In the genomic region with DNA sequence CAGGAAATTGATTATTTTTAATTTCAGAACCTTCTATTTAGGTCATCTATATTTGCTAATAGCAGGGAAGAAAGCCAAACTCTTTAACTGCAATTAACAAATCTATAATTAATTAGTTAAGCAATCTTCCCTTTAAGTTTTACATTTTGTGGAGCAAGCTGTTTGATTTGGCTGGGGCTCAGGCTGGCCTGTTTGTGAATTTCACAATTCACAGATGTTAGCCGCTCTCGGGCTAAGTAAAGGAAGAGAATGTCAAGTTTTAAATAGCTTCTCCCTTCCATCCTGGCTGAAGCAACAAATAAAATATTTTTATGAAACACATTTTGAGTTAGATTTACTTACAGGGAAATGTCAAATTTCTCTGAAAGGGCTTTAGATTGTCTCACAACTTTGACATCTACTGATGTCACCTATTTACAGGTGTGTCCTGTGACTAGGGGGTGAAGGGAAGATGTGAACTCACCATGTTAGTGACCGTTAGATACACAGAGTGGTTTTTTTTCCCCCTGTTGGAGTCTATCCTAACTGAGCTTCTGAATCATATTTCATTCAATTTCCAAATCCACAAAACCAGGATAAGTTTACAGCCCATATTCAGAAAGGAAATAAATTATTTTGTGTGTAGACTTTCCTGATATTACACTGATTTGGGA, we compare ENCODE assay signal across 12 cellular contexts. TPM values are rescaled to one million over a fixed set of nuclear protein-coding genes. Genes with fewer than 3 reads are reported as not detected.
DNase-seq lines count a peak whose midpoint lies in the region; ATAC-seq and TF ChIP-seq lines count a peak whose summit lies in the region.
"Had no signal": no experiment of that assay in that cellular context is flagged by ENCODE, and none has a peak within 500 bp of the region (broad histone marks: within the 10 kb centered on the region; RNA-seq: fewer than 3 reads in every experiment).

No MANE protein-coding gene starts in this region.

- TF ChIP-seq CTCF in SU-DHL-6 (IDR thresholded peaks at IDR 0.05; ENCODE audit: insufficient read depth, low read length, poor library complexity, severe bottlenecking) (no peak), left ventricle myocardium inferior (IDR thresholded peaks at IDR 0.05; ENCODE audit: borderline replicate concordance) (no peak), testis (IDR thresholded peaks at IDR 0.05) (no peak)

- peak overlapping the region; percentile 58 for H3K4me2 ChIP-seq in SU-DHL-6 (ENCODE audit: low read depth, low read length, poor library complexity, severe bottlenecking)

- peaks cover 10% of the 10 kb centered on the region; the same call in 1 of the 2 replicates for H3K79me2 ChIP-seq in SU-DHL-6 (ENCODE audit: insufficient read depth, low read length)

- H3K27me3 ChIP-seq in SU-DHL-6 (ENCODE audit: low read length) (no peaks in the 10 kb centered on the region), left ventricle myocardium inferior (ENCODE audit: low read depth) (no peaks in the 10 kb centered on the region), testis (no peaks in the 10 kb centered on the region)

- no peaks in the 10 kb centered on the region for H3K9me3 ChIP-seq in SU-DHL-6 (ENCODE audit: insufficient read depth, low read length)
- H3K9me3 ChIP-seq in left ventricle myocardium inferior (replicated peaks), result no peaks in the 10 kb centered on the region
- no peaks in the 10 kb centered on the region for H3K9me3 ChIP-seq in testis

- H3K4me3 ChIP-seq in SU-DHL-6 (ENCODE audit: insufficient read depth, low read length, poor library complexity, severe bottlenecking) (no peak overlapping the region), left ventricle myocardium inferior (peak overlapping the region; percentile 56), testis (no peak overlapping the region)

- peak; percentile 64 for ATAC-seq in Right ventricle myocardium inferior
- no peak for ATAC-seq in GM21529 (IDR thresholded peaks at IDR 0.05; ENCODE audit: unreplicated experiment)
- ATAC-seq in GM21360 (IDR thresholded peaks at IDR 0.05; ENCODE audit: unreplicated experiment), result no peak
- no peak for ATAC-seq in GM18861 (IDR thresholded peaks at IDR 0.05; ENCODE audit: unreplicated experiment)

- H3K36me3 ChIP-seq in SU-DHL-6 (ENCODE audit: low read length), result no peaks in the 10 kb centered on the region
- no peaks in the 10 kb centered on the region for H3K36me3 ChIP-seq in left ventricle myocardium inferior
- H3K36me3 ChIP-seq in testis (ENCODE audit: low read depth, missing control alignments), result no peaks in the 10 kb centered on the region

- H2AFZ ChIP-seq in SU-DHL-6 (ENCODE audit: low read depth, low read length, severe bottlenecking), result no peak overlapping the region

- no peak overlapping the region; the same call in 1 of the 2 replicates for H3K27ac ChIP-seq in SU-DHL-6 (ENCODE audit: low read depth, low read length)
- peak overlapping the region; percentile 59 for H3K27ac ChIP-seq in left ventricle myocardium inferior (replicated peaks)
- peak overlapping the region in 1 of 2 donors; percentile 12 for H3K27ac ChIP-seq in testis
- H3K27ac ChIP-seq: epithelial cell of prostate had no signal

- H4K20me1 ChIP-seq in SU-DHL-6 (ENCODE audit: low read depth, low read length), result no peaks in the 10 kb centered on the region

- WGBS in testis, 2 donors, result 45 to 57% methylated on average over 3 of the region's 3 CpGs

- DNase-seq in Right ventricle myocardium inferior (ENCODE audit: missing footprints) (peak; percentile 65), cardiac septum (ENCODE audit: low spot score) (no peak), left ventricle myocardium inferior (peak; percentile 25), testis (peak; percentile 24)
- DNase-seq: NCI-H524 treated with DMSO at 0.1 percent for 48 hours, occipital lobe had no signal

- H3K9ac ChIP-seq in SU-DHL-6 (ENCODE audit: low read length), result no peak overlapping the region

- H3K4me1 ChIP-seq in left ventricle myocardium inferior (peaks cover 22% of the 10 kb centered on the region), testis (no peaks in the 10 kb centered on the region)

- no peak for TF ChIP-seq POLR2A in testis (IDR thresholded peaks at IDR 0.05)

- H3F3A ChIP-seq in SU-DHL-6 (ENCODE audit: insufficient read depth), result no peaks in the 10 kb centered on the region

- H3K9me2 ChIP-seq in SU-DHL-6 (replicated peaks; ENCODE audit: insufficient read depth, low read length), result no peaks in the 10 kb centered on the region

- intact Hi-C loops in Right ventricle myocardium inferior (cut with DNase I) (no loop called here), cardiac septum (cut with DNase I) (no loop called here), left ventricle myocardium inferior (cut with micrococcal nuclease) (no loop called here), testis (cut with DNase I; ENCODE audit: low total_unique reads) (no loop called here)

RNA-seq across cellular contexts. Expression of gene TP63, which starts 1.3 kb away (rescaled TPM):
- total RNA-seq in Right ventricle myocardium inferior (not detected), cardiac septum (0.40 TPM), left ventricle myocardium inferior (0.14 TPM), testis (10 to 100 TPM in 1 of 2 donors, 1 to 10 TPM in 1; 6.0 to 10.5 TPM)
- 5.2 TPM for polyA plus RNA-seq in testis (ENCODE audit: insufficient read depth, low read depth, low replicate concordance)
- total RNA-seq: M059J had no signal
